1 cellular context compared by ENCODE assay signal in genomic region chr21:32653326-32653901, GRCh38.
TF ChIP-seq lines count a peak whose summit lies in the region.

No MANE protein-coding gene starts in this region.

TF ChIP-seq in HepG2, 621 proteins besides CTCF, POLR2A, EP300 and RAD21 (continued from another document):
- TF ChIP-seq MIXL1 (CRISPR knock-in tag; IDR thresholded peaks at IDR 0.05) (peak; percentile 35; the same call in 1 of the 2 replicates), ZNF780A (CRISPR knock-in tag; IDR thresholded peaks at IDR 0.05) (no peak), SKI (IDR thresholded peaks at IDR 0.05; ENCODE audit: partially characterized antibody) (no peak), MATR3 (CRISPR knock-in tag; IDR thresholded peaks at IDR 0.05) (no peak), ZNF503 (CRISPR knock-in tag; IDR thresholded peaks at IDR 0.05) (no peak), ATF6 (CRISPR knock-in tag; conservative IDR thresholded peaks at IDR 0.05) (no peak), ZNF788 (CRISPR knock-in tag; IDR thresholded peaks at IDR 0.05; ENCODE audit: borderline replicate concordance) (no peak), ZBED4 (CRISPR knock-in tag; IDR thresholded peaks at IDR 0.05; ENCODE audit: borderline replicate concordance) (no peak), ZNF672 (CRISPR knock-in tag; IDR thresholded peaks at IDR 0.05) (no peak), ZNF224 (CRISPR knock-in tag; IDR thresholded peaks at IDR 0.05) (no peak), ZNF75D (CRISPR knock-in tag; IDR thresholded peaks at IDR 0.05; ENCODE audit: borderline replicate concordance) (no peak), SMC3 (IDR thresholded peaks at IDR 0.05; ENCODE audit: low read length) (peak; percentile 68)
